Comparison of ENCODE assay signal across 9 cellular contexts in the genomic region with DNA sequence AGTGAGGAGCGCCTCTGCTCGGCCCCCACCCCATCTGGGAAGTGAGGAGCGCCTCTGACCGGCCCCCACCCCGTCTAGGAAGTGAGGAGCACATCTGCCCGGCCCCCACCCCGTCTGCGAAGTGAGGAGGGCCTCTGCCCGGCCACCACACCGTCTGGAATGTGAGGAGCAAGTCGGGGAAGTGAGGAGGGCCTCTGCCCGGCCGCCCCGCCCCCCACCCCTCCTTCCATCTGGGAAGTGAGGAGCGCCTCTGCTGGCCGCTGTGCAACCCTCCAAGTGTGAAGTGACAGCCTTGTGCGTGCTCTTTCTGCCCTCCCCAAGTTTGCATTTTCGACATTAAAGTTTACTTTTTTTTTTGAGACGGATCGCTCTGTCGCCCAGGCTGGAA. TPM values are rescaled to one million over a fixed set of nuclear protein-coding genes. Genes with fewer than 3 reads are reported as not detected.
DNase-seq lines count a peak whose midpoint lies in the region; ATAC-seq and TF ChIP-seq lines count a peak whose summit lies in the region.
"Had no signal": no experiment of that assay in that cellular context is flagged by ENCODE, and none has a peak within 500 bp of the region (broad histone marks: within the 10 kb centered on the region; RNA-seq: fewer than 3 reads in every experiment).

No MANE protein-coding gene starts in this region.

- H3K4me1 ChIP-seq in GM23338 (ENCODE audit: insufficient read depth) (peaks cover 6% of the 10 kb centered on the region), right atrium auricular region (peaks cover 0 to 17% of the 10 kb centered on the region in 2 donors), SJCRH30 (no peaks in the 10 kb centered on the region)

- H3K27ac Mint-ChIP-seq in GM23338: peak overlapping the region; percentile 92
- peak overlapping the region; percentile 12 for H3K27ac Mint-ChIP-seq in activated T-helper 2 cell treated with anti-CD3 and anti-CD28 coated beads, Interferon-gamma antibody, Interleukin-2, Interleukin-4, amounts not matched to agents 10 μg/mL and 5 μg/mL and 100 μg/mL, durations not matched to agents 14 hours and 24 hours and 36 hours

- peaks cover 21% of the 10 kb centered on the region for H3F3A ChIP-seq in GM23338 (replicated peaks; ENCODE audit: low read depth)

- H3K4me3 ChIP-seq in GM23338 (peak overlapping the region; percentile 62), right atrium auricular region (peak overlapping the region; percentile 20 to 26), SJCRH30 (no peak overlapping the region)

- no peaks in the 10 kb centered on the region for H3K79me2 ChIP-seq in GM23338 (replicated peaks; ENCODE audit: insufficient read depth)

- intact Hi-C loops in activated T-helper 2 cell treated with anti-CD3 and anti-CD28 coated beads, Interferon-gamma antibody, Interleukin-2, Interleukin-4, amounts not matched to agents 10 μg/mL and 5 μg/mL and 100 μg/mL, durations not matched to agents 14 hours and 24 hours and 36 hours (cut with micrococcal nuclease): no loop called here

- H3K27ac ChIP-seq in GM23338 (ENCODE audit: low read depth) (peak overlapping the region; percentile 65), right atrium auricular region (no peak overlapping the region), SJCRH30 (no peak overlapping the region)
- H3K27ac ChIP-seq: epithelial cell of prostate had no signal

- DNase-seq in GM23338 (ENCODE audit: low spot score) (peak; percentile 91), right atrium auricular region (ENCODE audit: low spot score) (no peak), renal cortical epithelial cell (ENCODE audit: low read depth) (peak; percentile 23), NCI-H2081 (lab: John Stamatoyannopoulos, UW) (no peak), SJCRH30 (no peak), omental fat pad (ENCODE audit: low spot score) (no peak), SIG-M5 (lab: John Stamatoyannopoulos, UW) (no peak)
- DNase-seq in activated T-helper 2 cell treated with anti-CD3 and anti-CD28 coated beads, Interferon-gamma antibody, Interleukin-2, Interleukin-4, amounts not matched to agents 10 μg/mL and 5 μg/mL and 100 μg/mL, durations not matched to agents 14 hours and 24 hours and 36 hours (ENCODE audit: low spot score): no peak

- H3K27me3 ChIP-seq in GM23338 (ENCODE audit: insufficient read depth) (no peaks in the 10 kb centered on the region), right atrium auricular region (no peaks in the 10 kb centered on the region), SJCRH30 (no peaks in the 10 kb centered on the region)

- H3K9me2 ChIP-seq in GM23338 (ENCODE audit: insufficient read depth): no peaks in the 10 kb centered on the region; the same call in 1 of the 2 replicates

- peak overlapping the region; percentile 81 for H3K4me3 Mint-ChIP-seq in GM23338
- H3K4me3 Mint-ChIP-seq in activated T-helper 2 cell treated with anti-CD3 and anti-CD28 coated beads, Interferon-gamma antibody, Interleukin-2, Interleukin-4, amounts not matched to agents 10 μg/mL and 5 μg/mL and 100 μg/mL, durations not matched to agents 14 hours and 24 hours and 36 hours (ENCODE audit: low read depth): no peak overlapping the region

- H3K9me3 Mint-ChIP-seq in GM23338: no peaks in the 10 kb centered on the region
- no peaks in the 10 kb centered on the region for H3K9me3 Mint-ChIP-seq in activated T-helper 2 cell treated with anti-CD3 and anti-CD28 coated beads, Interferon-gamma antibody, Interleukin-2, Interleukin-4, amounts not matched to agents 10 μg/mL and 5 μg/mL and 100 μg/mL, durations not matched to agents 14 hours and 24 hours and 36 hours

- H3K4me2 ChIP-seq in GM23338: peak overlapping the region; percentile 72

- no peak overlapping the region for H2AFZ ChIP-seq in GM23338

- H3K27me3 Mint-ChIP-seq in GM23338 (ENCODE audit: insufficient read depth, low read depth, poor library complexity): peaks cover 13% of the 10 kb centered on the region
- H3K27me3 Mint-ChIP-seq in activated T-helper 2 cell treated with anti-CD3 and anti-CD28 coated beads, Interferon-gamma antibody, Interleukin-2, Interleukin-4, amounts not matched to agents 10 μg/mL and 5 μg/mL and 100 μg/mL, durations not matched to agents 14 hours and 24 hours and 36 hours (ENCODE audit: low read depth): no peaks in the 10 kb centered on the region

- ATAC-seq in GM23338 (peak; percentile 56), omental fat pad (ENCODE audit: low FRiP score) (no peak)

- peak; percentile 55 to 68 for TF ChIP-seq CTCF in GM23338 (conservative IDR thresholded peaks at IDR 0.05; ENCODE audit: low read depth in 2 of 2)
- no peak for TF ChIP-seq CTCF in right atrium auricular region (IDR thresholded peaks at IDR 0.05)
- TF ChIP-seq CTCF in omental fat pad (IDR thresholded peaks at IDR 0.05): no peak

- H4K20me1 ChIP-seq in GM23338 (replicated peaks; ENCODE audit: insufficient read depth): no peaks in the 10 kb centered on the region

- H3K36me3 ChIP-seq in GM23338 (ENCODE audit: insufficient read depth) (no peaks in the 10 kb centered on the region), right atrium auricular region (peaks cover 10% of the 10 kb centered on the region), SJCRH30 (peaks cover under 1% of the 10 kb centered on the region; the same call in 1 of the 2 replicates)

- peaks cover 11% of the 10 kb centered on the region for H3K36me3 Mint-ChIP-seq in GM23338 (ENCODE audit: low read depth)
- peaks cover 11% of the 10 kb centered on the region for H3K36me3 Mint-ChIP-seq in activated T-helper 2 cell treated with anti-CD3 and anti-CD28 coated beads, Interferon-gamma antibody, Interleukin-2, Interleukin-4, amounts not matched to agents 10 μg/mL and 5 μg/mL and 100 μg/mL, durations not matched to agents 14 hours and 24 hours and 36 hours (ENCODE audit: low read depth)

- H3K4me1 Mint-ChIP-seq in GM23338: peaks cover 12% of the 10 kb centered on the region
- H3K4me1 Mint-ChIP-seq in activated T-helper 2 cell treated with anti-CD3 and anti-CD28 coated beads, Interferon-gamma antibody, Interleukin-2, Interleukin-4, amounts not matched to agents 10 μg/mL and 5 μg/mL and 100 μg/mL, durations not matched to agents 14 hours and 24 hours and 36 hours (ENCODE audit: low read depth): peaks cover 10% of the 10 kb centered on the region

- H3K9me3 ChIP-seq in right atrium auricular region: no peaks in the 10 kb centered on the region
- no peaks in the 10 kb centered on the region for H3K9me3 ChIP-seq in SJCRH30 (replicated peaks)

TF ChIP-seq in GM23338, 12 proteins besides CTCF, POLR2A, EP300 and RAD21:
- TF ChIP-seq EZH2 (IDR thresholded peaks at IDR 0.05; ENCODE audit: low read depth, unreplicated experiment): no peak
- TF ChIP-seq ZNF114 (CRISPR knock-in tag; IDR thresholded peaks at IDR 0.05): no peak
- peak; percentile 69 for TF ChIP-seq POLR2AphosphoS5 (IDR thresholded peaks at IDR 0.05; ENCODE audit: low read depth)
- TF ChIP-seq, protein P1, sequence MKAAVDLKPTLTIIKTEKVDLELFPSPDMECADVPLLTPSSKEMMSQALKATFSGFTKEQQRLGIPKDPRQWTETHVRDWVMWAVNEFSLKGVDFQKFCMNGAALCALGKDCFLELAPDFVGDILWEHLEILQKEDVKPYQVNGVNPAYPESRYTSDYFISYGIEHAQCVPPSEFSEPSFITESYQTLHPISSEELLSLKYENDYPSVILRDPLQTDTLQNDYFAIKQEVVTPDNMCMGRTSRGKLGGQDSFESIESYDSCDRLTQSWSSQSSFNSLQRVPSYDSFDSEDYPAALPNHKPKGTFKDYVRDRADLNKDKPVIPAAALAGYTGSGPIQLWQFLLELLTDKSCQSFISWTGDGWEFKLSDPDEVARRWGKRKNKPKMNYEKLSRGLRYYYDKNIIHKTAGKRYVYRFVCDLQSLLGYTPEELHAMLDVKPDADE (IDR thresholded peaks at IDR 0.05): no peak
- TF ChIP-seq JUNB (IDR thresholded peaks at IDR 0.05; ENCODE audit: unreplicated experiment): no peak

RNA-seq across cellular contexts. Expression of a gene that starts 5.1 kb away (rescaled TPM):
- total RNA-seq in GM23338 (2014; rRNA removed; shearing (Covaris generic)): 81.9 and 107 TPM in 2 replicates
- polyA plus RNA-seq in GM23338 (2016; fragmentation: Nextera tagmentation; extraction: Ambion mirVana): 24.2 and 33.4 TPM in 2 replicates
- total RNA-seq in activated T-helper 2 cell treated with anti-CD3 and anti-CD28 coated beads, Interferon-gamma antibody, Interleukin-2, Interleukin-4, amounts not matched to agents 10 μg/mL and 5 μg/mL and 100 μg/mL, durations not matched to agents 14 hours and 24 hours and 36 hours: 39.5 and 39.7 TPM in 2 replicates
- total RNA-seq in right atrium auricular region (10 to 100 TPM; 24.1 to 27.4 TPM), renal cortical epithelial cell (88.9 and 118 TPM in 2 replicates), omental fat pad (10 to 100 TPM; 41.2 to 78.7 (median 53.2) TPM)
- 59.9 and 63.6 TPM in 2 replicates for total RNA-seq in SJCRH30 (2014; rRNA removed; shearing (Covaris generic))

Comparison
In these comparisons a context has a peak if more than half of its experiments do, and no peak if none do; other contexts are left out.
1. DNase-seq: peak in GM23338 (single experiment) and renal cortical epithelial cell (single experiment); none in activated T-helper 2 cell treated with anti-CD3 and anti-CD28 coated beads, Interferon-gamma antibody, Interleukin-2, Interleukin-4, amounts not matched to agents 10 μg/mL and 5 μg/mL and 100 μg/mL, durations not matched to agents 14 hours and 24 hours and 36 hours (single experiment), right atrium auricular region (single experiment), NCI-H2081 (0 of 2), SJCRH30 (0 of 2), omental fat pad (single experiment) and SIG-M5 (single experiment).
2. CTCF ChIP-seq: peak in GM23338 (2 of 2); none in right atrium auricular region (0 of 2) and omental fat pad (0 of 3).